ENCODE assay signal across 30 cellular contexts in genomic region chr12:66239295-66239694, GRCh38. TPM values are rescaled to one million over a fixed set of nuclear protein-coding genes. Genes with fewer than 3 reads are reported as not detected.
DNase-seq lines count a peak whose midpoint lies in the region; ATAC-seq and TF ChIP-seq lines count a peak whose summit lies in the region.
"Had no signal": no experiment of that assay in that cellular context is flagged by ENCODE, and none has a peak within 500 bp of the region (broad histone marks: within the 10 kb centered on the region; RNA-seq: fewer than 3 reads in every experiment).

No MANE protein-coding gene starts in this region.

- no peak overlapping the region for H3K27ac ChIP-seq in GM23338 (ENCODE audit: low read depth)
- H3K27ac ChIP-seq in neutrophil = peak overlapping the region; percentile 84
- H3K27ac ChIP-seq: KMS-11, RWPE1, SK-N-MC had no signal

- H3K4me3 ChIP-seq in GM23338 (no peak overlapping the region), NT2/D1 (ENCODE audit: insufficient read length, low read depth) (no peak overlapping the region), neutrophil (ENCODE audit: low read depth in 1 of 2, low read length in 1 of 2) (peak overlapping the region; percentile 9 to 39)
- H3K4me3 ChIP-seq: BLaER1 treated with 17β-estradiol and CSF1 and Interleukin-3, amounts not matched to agents 10 nM and 100 nM; GM12878 had no signal

- peak; percentile 24 for ATAC-seq in GM23338
- ATAC-seq: GM12878, Panc1 had no signal

- in situ Hi-C loops in G401 (cut with HindIII; ENCODE audit: low sequenced_read_pairs) = no loop called here

- H3K4me1 ChIP-seq in GM23338 (ENCODE audit: insufficient read depth) (peaks cover 35% of the 10 kb centered on the region), NT2/D1 (ENCODE audit: insufficient read depth, insufficient read length) (peaks cover 3% of the 10 kb centered on the region), neutrophil (ENCODE audit: control insufficient read depth in 1 of 2, insufficient read depth in 1 of 2, low read depth in 1 of 2, low read length in 1 of 2) (peaks cover 92 to 95% of the 10 kb centered on the region in 2 experiments)

- no peaks in the 10 kb centered on the region for H3K9me2 ChIP-seq in GM23338 (ENCODE audit: insufficient read depth)

- H3K36me3 Mint-ChIP-seq in GM23338 (ENCODE audit: low read depth) = no peaks in the 10 kb centered on the region
- no peaks in the 10 kb centered on the region for H3K36me3 Mint-ChIP-seq in glutamatergic neuron (ENCODE audit: unreplicated experiment)
- no peaks in the 10 kb centered on the region for H3K36me3 Mint-ChIP-seq in activated naive CD8-positive, alpha-beta T cell treated with anti-CD3 and anti-CD28 coated beads for 36 hours
- H3K36me3 Mint-ChIP-seq: CD4-positive, alpha-beta memory T cell; IgD-negative memory B cell had no signal

- no peak overlapping the region for H3K9ac ChIP-seq in NT2/D1 (ENCODE audit: insufficient read length, low read depth)
- H3K9ac ChIP-seq: BLaER1 treated with 17β-estradiol and CSF1 and Interleukin-3, amounts not matched to agents 10 nM and 100 nM; KMS-11 had no signal

- peaks cover 5% of the 10 kb centered on the region for H3K27me3 Mint-ChIP-seq in GM23338 (ENCODE audit: insufficient read depth, low read depth, poor library complexity)
- peaks cover 4% of the 10 kb centered on the region for H3K27me3 Mint-ChIP-seq in glutamatergic neuron (ENCODE audit: unreplicated experiment)
- peaks cover 56% of the 10 kb centered on the region for H3K27me3 Mint-ChIP-seq in activated naive CD8-positive, alpha-beta T cell treated with anti-CD3 and anti-CD28 coated beads for 36 hours

- H3K27me3 ChIP-seq in GM23338 (ENCODE audit: insufficient read depth) (peaks cover 6% of the 10 kb centered on the region; the same call in 1 of the 2 replicates), NT2/D1 (ENCODE audit: insufficient read depth, insufficient read length) (no peaks in the 10 kb centered on the region), neutrophil (no peaks in the 10 kb centered on the region)

- peaks cover 32% of the 10 kb centered on the region for H3K4me1 Mint-ChIP-seq in GM23338
- H3K4me1 Mint-ChIP-seq in glutamatergic neuron (ENCODE audit: low read depth, unreplicated experiment) = peaks cover 67% of the 10 kb centered on the region
- H3K4me1 Mint-ChIP-seq in activated naive CD8-positive, alpha-beta T cell treated with anti-CD3 and anti-CD28 coated beads for 36 hours = peaks cover 2% of the 10 kb centered on the region

- 0 out of 2 replicates have a peak overlapping the region, but pooled peaks have one; percentile 27 for H3K4me2 ChIP-seq in GM23338
- H3K4me2 ChIP-seq: KMS-11 had no signal

- H3K9me3 ChIP-seq in NT2/D1 (ENCODE audit: insufficient read depth, low read length) = no peaks in the 10 kb centered on the region
- no peaks in the 10 kb centered on the region for H3K9me3 ChIP-seq in neutrophil
- H3K9me3 ChIP-seq: BLaER1 treated with 17β-estradiol and CSF1 and Interleukin-3, amounts not matched to agents 10 nM and 100 nM had no signal

- no peaks in the 10 kb centered on the region for H4K20me1 ChIP-seq in GM23338 (replicated peaks; ENCODE audit: insufficient read depth)
- H4K20me1 ChIP-seq: BLaER1 treated with 17β-estradiol and CSF1 and Interleukin-3, amounts not matched to agents 10 nM and 100 nM had no signal

- H3K79me2 ChIP-seq in GM23338 (replicated peaks; ENCODE audit: insufficient read depth) = no peaks in the 10 kb centered on the region

- H3K9me3 Mint-ChIP-seq in GM23338 (no peaks in the 10 kb centered on the region), glutamatergic neuron (ENCODE audit: unreplicated experiment) (peaks cover 11% of the 10 kb centered on the region)
- H3K9me3 Mint-ChIP-seq in activated naive CD8-positive, alpha-beta T cell treated with anti-CD3 and anti-CD28 coated beads for 36 hours = no peaks in the 10 kb centered on the region
- H3K9me3 Mint-ChIP-seq: IgD-negative memory B cell had no signal

- H3K4me3 Mint-ChIP-seq in GM23338 (no peak overlapping the region), glutamatergic neuron (ENCODE audit: unreplicated experiment) (no peak overlapping the region)
- no peak overlapping the region for H3K4me3 Mint-ChIP-seq in activated naive CD8-positive, alpha-beta T cell treated with anti-CD3 and anti-CD28 coated beads for 36 hours
- H3K4me3 Mint-ChIP-seq: CD4-positive, alpha-beta memory T cell; IgD-negative memory B cell had no signal

- DNase-seq in GM23338 (ENCODE audit: low spot score) (peak; percentile 42), NT2/D1 (ENCODE audit: low read depth, low spot score) (peak; percentile 13), glutamatergic neuron (no peak), globus pallidus (ENCODE audit: low spot score) (no peak), G401 (ENCODE audit: low spot score) (no peak)
- DNase-seq in activated naive CD8-positive, alpha-beta T cell treated with anti-CD3 and anti-CD28 coated beads for 36 hours = no peak
- DNase-seq: CD4-positive, alpha-beta memory T cell; COR-L47; DMS53; GDM1; GOT3; HCEC 1CT; MM.1S; NCI-H1048; NCI-H1417; NCI-H1694; NCI-H2029 treated with DMSO at 0.1 percent for 48 hours; NCI-H2171 treated with DMSO at 0.1 percent for 48 hours; NCI-H524; NCI-H774; SHP77; SW 1271 had no signal

- no peak for TF ChIP-seq CTCF in GM23338 (conservative IDR thresholded peaks at IDR 0.05; ENCODE audit: low read depth in 2 of 2)
- TF ChIP-seq CTCF in glutamatergic neuron (IDR thresholded peaks at IDR 0.05; ENCODE audit: partially characterized antibody, unreplicated experiment) = no peak
- no peak for TF ChIP-seq CTCF in neutrophil (IDR thresholded peaks at IDR 0.05)

- 0 out of 2 replicates have a peak overlapping the region, but pooled peaks have one; percentile 5 for H2AFZ ChIP-seq in GM23338

- H3K27ac Mint-ChIP-seq in GM23338 = no peak overlapping the region
- peak overlapping the region; percentile 8 for H3K27ac Mint-ChIP-seq in glutamatergic neuron (ENCODE audit: unreplicated experiment)
- H3K27ac Mint-ChIP-seq in activated naive CD8-positive, alpha-beta T cell treated with anti-CD3 and anti-CD28 coated beads for 36 hours = no peak overlapping the region
- H3K27ac Mint-ChIP-seq: CD4-positive, alpha-beta memory T cell; IgD-negative memory B cell had no signal

- no peaks in the 10 kb centered on the region for H3K36me3 ChIP-seq in GM23338 (ENCODE audit: insufficient read depth)
- H3K36me3 ChIP-seq in NT2/D1 (ENCODE audit: insufficient read depth, insufficient read length, low read length) = no peaks in the 10 kb centered on the region
- peaks cover under 1% of the 10 kb centered on the region for H3K36me3 ChIP-seq in neutrophil

- H3F3A ChIP-seq in GM23338 (replicated peaks; ENCODE audit: low read depth) = 0 out of 2 replicates have a peak, but pooled peaks cover 3% of the 10 kb centered on the region

TF ChIP-seq in GM23338, 12 proteins besides CTCF, POLR2A, EP300 and RAD21:
- no peak for TF ChIP-seq EZH2phosphoT487 (IDR thresholded peaks at IDR 0.05; ENCODE audit: unreplicated experiment)
- no peak for TF ChIP-seq ZNF114 (CRISPR knock-in tag; IDR thresholded peaks at IDR 0.05)
- TF ChIP-seq POLR2AphosphoS5 (IDR thresholded peaks at IDR 0.05; ENCODE audit: low read depth) = no peak
- no peak for TF ChIP-seq REST (IDR thresholded peaks at IDR 0.05; ENCODE audit: unreplicated experiment)
- no peak for TF ChIP-seq CREB1 (CRISPR knock-in tag; IDR thresholded peaks at IDR 0.05; ENCODE audit: low read depth)
- no peak for TF ChIP-seq EZH2 (IDR thresholded peaks at IDR 0.05; ENCODE audit: low read depth, unreplicated experiment)
- TF ChIP-seq JUNB (IDR thresholded peaks at IDR 0.05; ENCODE audit: unreplicated experiment) = no peak

RNA-seq across cellular contexts. Expression of gene IRAK3, which starts 50.3 kb away (rescaled TPM):
- total RNA-seq in GM23338 (2014; rRNA removed; shearing (Covaris generic)) = 1.6 and 1.8 TPM in 2 replicates
- 0.47 and 0.53 TPM in 2 replicates for polyA plus RNA-seq in GM23338 (2016; fragmentation: Nextera tagmentation; extraction: Ambion mirVana)
- 3.9 TPM for total RNA-seq in glutamatergic neuron (ENCODE audit: unreplicated experiment)
- under 1 TPM; 0.30 to 0.33 TPM for total RNA-seq in activated naive CD8-positive, alpha-beta T cell treated with anti-CD3 and anti-CD28 coated beads for 36 hours
- total RNA-seq in G401 (2014; rRNA removed; shearing (Covaris generic)) = not detected in 2 replicates
- polyA plus RNA-seq: IgD-negative memory B cell had no signal

Comparison
In these comparisons a context has a peak if more than half of its experiments do, and no peak if none do; other contexts are left out.
1. DNase-seq: peak in GM23338 (single experiment) and NT2/D1 (single experiment); none in glutamatergic neuron (single experiment), activated naive CD8-positive, alpha-beta T cell treated with anti-CD3 and anti-CD28 coated beads for 36 hours (single experiment), globus pallidus (single experiment) and G401 (single experiment).
2. H3K4me3 ChIP-seq: peak in neutrophil (2 of 2); none in GM23338 (single experiment) and NT2/D1 (single experiment).